ENCODE assay signal across 8 cellular contexts in genomic region chr12:23421556-23421955, GRCh38.
"Had no signal": no experiment of that assay in that cellular context is flagged by ENCODE, and none has a peak within 500 bp of the region (broad histone marks: within the 10 kb centered on the region; RNA-seq: fewer than 3 reads in every experiment).

No MANE protein-coding gene starts in this region.

- H3K27ac ChIP-seq: HL-60 had no signal

- H3K4me3 Mint-ChIP-seq: H9, IgD-negative memory B cell had no signal

- H3K9me3 Mint-ChIP-seq: H9 had no signal

- H3K36me3 Mint-ChIP-seq: IgD-negative memory B cell had no signal

- FAIRE-seq: H54 had no signal

- H3K4me1 Mint-ChIP-seq: IgD-negative memory B cell had no signal

- DNase-seq: GOT3, H9, HCEC 1CT, Kasumi-1, KG1 had no signal

- H3K27ac Mint-ChIP-seq: H9, IgD-negative memory B cell had no signal
